ENCODE assay signal across 22 cellular contexts in the genomic region with DNA sequence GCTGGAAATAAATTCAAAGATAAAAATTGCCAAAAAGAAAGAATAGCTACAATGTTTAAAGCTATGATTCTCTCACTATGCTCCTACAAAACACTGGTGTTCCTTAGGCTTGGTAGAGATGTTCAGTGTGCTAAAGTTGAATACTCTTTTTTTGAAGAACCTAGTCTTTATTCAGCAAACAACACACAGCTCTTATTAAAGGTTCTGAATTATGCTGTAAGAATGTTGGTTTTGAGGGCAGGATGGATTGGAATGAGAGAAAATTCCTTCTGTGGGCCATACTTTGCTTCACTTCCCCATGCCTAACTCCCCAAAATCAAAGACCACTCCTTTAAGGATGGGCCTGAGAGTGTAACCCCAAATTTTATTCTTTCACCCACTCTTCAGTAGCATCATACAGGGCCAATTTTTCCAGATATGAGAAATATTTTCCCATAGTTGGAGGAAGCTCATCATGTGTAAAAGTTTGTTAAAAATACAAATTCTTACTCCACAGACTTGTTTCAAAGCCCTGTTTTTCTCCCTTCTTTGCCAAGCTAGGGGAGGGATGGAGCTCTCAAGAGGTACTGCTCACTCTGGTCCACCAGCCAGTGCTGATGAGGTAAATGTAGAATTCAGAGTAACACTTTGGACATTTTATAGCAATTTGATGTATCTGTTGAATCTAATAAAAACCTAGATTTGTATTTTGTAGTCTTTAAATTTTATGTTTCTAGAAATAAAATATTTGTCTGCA.
DNase-seq lines count a peak whose midpoint lies in the region; ATAC-seq and TF ChIP-seq lines count a peak whose summit lies in the region.
"Had no signal": no experiment of that assay in that cellular context is flagged by ENCODE, and none has a peak within 500 bp of the region (broad histone marks: within the 10 kb centered on the region; RNA-seq: fewer than 3 reads in every experiment).

No MANE protein-coding gene starts in this region.

- no peak for TF ChIP-seq RAD21 in SK-N-SH (IDR thresholded peaks at IDR 0.05; ENCODE audit: low read length)

- peaks cover 55% of the 10 kb centered on the region for H3F3A ChIP-seq in SK-N-SH (replicated peaks; ENCODE audit: insufficient read depth)

- no peaks in the 10 kb centered on the region for H3K9me3 ChIP-seq in SK-N-SH
- no peaks in the 10 kb centered on the region for H3K9me3 ChIP-seq in adipocyte (ENCODE audit: control insufficient read depth, low read length)
- H3K9me3 ChIP-seq in tibial artery, result no peaks in the 10 kb centered on the region
- H3K9me3 ChIP-seq: esophagus squamous epithelium, thyroid gland had no signal

- TF ChIP-seq CTCF in SK-N-SH (IDR thresholded peaks at IDR 0.05), result no peak
- TF ChIP-seq CTCF in fibroblast of pulmonary artery (IDR thresholded peaks at IDR 0.05; ENCODE audit: low read length, missing control alignments), result no peak
- no peak for TF ChIP-seq CTCF in tibial artery (IDR thresholded peaks at IDR 0.05)

- H4K20me1 ChIP-seq in SK-N-SH (ENCODE audit: insufficient read depth), result no peaks in the 10 kb centered on the region

- no peak overlapping the region for H3K4me3 ChIP-seq in SK-N-SH (ENCODE audit: low read depth in 2 of 2, low read length in 1 of 2)
- H3K4me3 ChIP-seq in adipocyte (ENCODE audit: low read length), result peak overlapping the region; percentile 51
- H3K4me3 ChIP-seq in fibroblast of pulmonary artery (replicated peaks; ENCODE audit: low read depth, low read length), result no peak overlapping the region
- no peak overlapping the region for H3K4me3 ChIP-seq in tibial artery
- H3K4me3 ChIP-seq: esophagus squamous epithelium, thyroid gland had no signal

- H3K36me3 ChIP-seq in SK-N-SH (replicated peaks in 1 of 2; ENCODE audit: control insufficient read depth in 1 of 2, insufficient read depth in 2 of 2, low read length in 1 of 2) (peaks cover 0 to 9% of the 10 kb centered on the region in 2 experiments), adipocyte (ENCODE audit: control insufficient read depth, insufficient read depth, low read length, severe bottlenecking) (no peaks in the 10 kb centered on the region), tibial artery (peaks cover 0 to 13% (median 6%) of the 10 kb centered on the region in 3 donors)

- no peak overlapping the region for H2AFZ ChIP-seq in SK-N-SH (ENCODE audit: low read depth)

- POLR2A ChIA-PET in SK-N-SH (lab: Yijun Ruan, JAX), result no interaction called here

- no peak for ATAC-seq in SK-N-SH treated with all-trans-retinoic acid at 6 μM for 48 hours
- ATAC-seq in GM18498 (IDR thresholded peaks at IDR 0.05; ENCODE audit: unreplicated experiment), result no peak
- ATAC-seq in HG03280 (IDR thresholded peaks at IDR 0.05; ENCODE audit: unreplicated experiment), result no peak
- ATAC-seq: CD8-positive, alpha-beta T cell; natural killer cell treated with Interleukin-12 subunit alpha and Interleukin-12 subunit beta and Interleukin-15 and Interleukin-18, amount 100 ng/mL, for 72 hours; WTC11 had no signal

- TF ChIP-seq EP300 in SK-N-SH (IDR thresholded peaks at IDR 0.05; ENCODE audit: borderline replicate concordance in 1 of 2, low read depth in 1 of 2, low read length in 1 of 2), result no peak

- H3K4me1 ChIP-seq in SK-N-SH (ENCODE audit: control insufficient read depth in 1 of 2, insufficient read depth in 2 of 2, low read depth in 1 of 2, low read length in 1 of 2) (peaks cover 0 to 35% of the 10 kb centered on the region in 2 experiments; a peak in 3 of 4 replicates), adipocyte (ENCODE audit: control insufficient read depth, insufficient read depth, low read length) (peaks cover 58% of the 10 kb centered on the region), tibial artery (peaks cover 0 to 46% (median 20%) of the 10 kb centered on the region in 4 donors)
- H3K4me1 ChIP-seq: thyroid gland had no signal

- H3K27ac ChIP-seq in SK-N-SH (ENCODE audit: low read depth in 2 of 2, low read length in 1 of 2), result peak overlapping the region in 1 of 2 experiments; percentile 72; a peak in 2 of 4 replicates
- H3K27ac ChIP-seq in tibial artery, result peak overlapping the region; percentile 47 to 60
- H3K27ac ChIP-seq: thyroid gland had no signal

- intact Hi-C loops in tibial artery (cut with DNase I; ENCODE audit: low total_unique reads), result no loop called here

- peak overlapping the region; percentile 15; the same call in 1 of the 2 replicates for H3K9ac ChIP-seq in SK-N-SH
- H3K9ac ChIP-seq in adipocyte (ENCODE audit: low read length), result peak overlapping the region; percentile 81

- no peaks in the 10 kb centered on the region for H3K9me2 ChIP-seq in SK-N-SH

- CTCF ChIA-PET in SK-N-SH (lab: Yijun Ruan, JAX), result interaction anchor here (2.0 kb wide), 1 partner anchor 17 kb away, joined by 7 read pairs; no protein-coding TSS in a partner anchor

- H3K27me3 ChIP-seq in SK-N-SH (ENCODE audit: insufficient read depth) (no peaks in the 10 kb centered on the region), adipocyte (replicated peaks; ENCODE audit: control insufficient read depth, insufficient read depth, low read length) (no peaks in the 10 kb centered on the region), tibial artery (no peaks in the 10 kb centered on the region)
- H3K27me3 ChIP-seq: esophagus squamous epithelium, thyroid gland had no signal

- no peaks in the 10 kb centered on the region for H3K79me2 ChIP-seq in SK-N-SH (ENCODE audit: insufficient read depth)

- H3K4me2 ChIP-seq in SK-N-SH, result no peak overlapping the region

- no peak for DNase-seq in SK-N-SH
- peak; percentile 57 for DNase-seq in adipocyte (ENCODE audit: low read depth)
- DNase-seq in fibroblast of pulmonary artery (ENCODE audit: low read depth), result peak; percentile 60
- DNase-seq in tibial artery, result no peak
- no peak for DNase-seq in mucosa of gallbladder (ENCODE audit: low spot score)
- DNase-seq: 8988T; activated CD8-positive, alpha-beta memory T cell treated with anti-CD3 and anti-CD28 coated beads for 24 hours; amygdala; CD8-positive, alpha-beta T cell; esophagus squamous epithelium; MV-4-11; NCI-H2081; NCI-H524 treated with DMSO at 0.1 percent for 48 hours; OCI-M1; stimulated activated CD4-positive, alpha-beta T cell treated with anti-CD3 and anti-CD28 coated beads, Interleukin-2, amount 100 ng/mL, for 48 hours; stimulated activated CD8-positive, alpha-beta memory T cell treated with anti-CD3 and anti-CD28 coated beads, Interleukin-4, amount 100 ng/mL, for 48 hours; thyroid gland had no signal

TF ChIP-seq in SK-N-SH, 30 proteins besides CTCF, POLR2A, EP300 and RAD21 (continues in another document):
- TF ChIP-seq REST (IDR thresholded peaks at IDR 0.05; ENCODE audit: low read depth, low read length), result 0 out of 2 replicates have a peak, but pooled peaks have one; percentile 37
- TF ChIP-seq FOSL2 (IDR thresholded peaks at IDR 0.05; ENCODE audit: borderline replicate concordance, low read depth), result 0 out of 2 replicates have a peak, but pooled peaks have one; percentile 2

TF ChIP-seq in SK-N-SH treated with all-trans-retinoic acid at 6 μM for 48 hours, 23 proteins besides CTCF, POLR2A, EP300 and RAD21:
- TF ChIP-seq CSDC2 (CRISPR knock-in tag; IDR thresholded peaks at IDR 0.05) (no peak), GLIS3 (CRISPR knock-in tag; IDR thresholded peaks at IDR 0.05) (no peak), TOX (CRISPR knock-in tag; IDR thresholded peaks at IDR 0.05; ENCODE audit: borderline replicate concordance) (no peak), ZNF70 (CRISPR knock-in tag; IDR thresholded peaks at IDR 0.05) (no peak), SNAI2 (CRISPR knock-in tag; IDR thresholded peaks at IDR 0.05) (no peak), ARNTL (CRISPR knock-in tag; IDR thresholded peaks at IDR 0.05; ENCODE audit: borderline replicate concordance, low read depth) (no peak), ZFP3 (CRISPR knock-in tag; IDR thresholded peaks at IDR 0.05) (no peak)
- TF ChIP-seq, protein P1, sequence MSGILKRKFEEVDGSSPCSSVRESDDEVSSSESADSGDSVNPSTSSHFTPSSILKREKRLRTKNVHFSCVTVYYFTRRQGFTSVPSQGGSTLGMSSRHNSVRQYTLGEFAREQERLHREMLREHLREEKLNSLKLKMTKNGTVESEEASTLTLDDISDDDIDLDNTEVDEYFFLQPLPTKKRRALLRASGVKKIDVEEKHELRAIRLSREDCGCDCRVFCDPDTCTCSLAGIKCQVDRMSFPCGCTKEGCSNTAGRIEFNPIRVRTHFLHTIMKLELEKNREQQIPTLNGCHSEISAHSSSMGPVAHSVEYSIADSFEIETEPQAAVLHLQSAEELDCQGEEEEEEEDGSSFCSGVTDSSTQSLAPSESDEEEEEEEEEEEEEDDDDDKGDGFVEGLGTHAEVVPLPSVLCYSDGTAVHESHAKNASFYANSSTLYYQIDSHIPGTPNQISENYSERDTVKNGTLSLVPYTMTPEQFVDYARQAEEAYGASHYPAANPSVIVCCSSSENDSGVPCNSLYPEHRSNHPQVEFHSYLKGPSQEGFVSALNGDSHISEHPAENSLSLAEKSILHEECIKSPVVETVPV (CRISPR knock-in tag; IDR thresholded peaks at IDR 0.05), result no peak

Comparison
In these comparisons a context has a peak if more than half of its experiments do, and no peak if none do; other contexts are left out.
1. DNase-seq: peak in adipocyte (single experiment) and fibroblast of pulmonary artery (single experiment); none in SK-N-SH (single experiment), tibial artery (0 of 2) and mucosa of gallbladder (single experiment).